In genomic region chr5:95962475-95962773, GRCh38 we compare ENCODE assay signal across 8 cellular contexts. TPM values are rescaled to one million over a fixed set of nuclear protein-coding genes. Genes with fewer than 3 reads are reported as not detected.
DNase-seq lines count a peak whose midpoint lies in the region; ATAC-seq and TF ChIP-seq lines count a peak whose summit lies in the region.

No MANE protein-coding gene starts in this region.

- intact Hi-C loops in activated CD4-positive, alpha-beta T cell treated with anti-CD3 and anti-CD28 coated beads for 36 hours (cut with DNase I, micrococcal nuclease) = loop anchor here (1.0 to 5.0 kb wide), 10 partner anchors 92 to 972 kb away; partner anchors contain the start of genes CAST (in 1 of the 2) and RFESD (in 1 of the 2)
- intact Hi-C loops in ascending aorta (cut with DNase I) = loop anchor here (5.0 to 10.0 kb wide), 3 partner anchors 165 to 742 kb away; partner anchors contain the start of gene CAST

- no peak for ATAC-seq in activated CD4-positive, alpha-beta T cell treated with anti-CD3 and anti-CD28 coated beads for 36 hours

- no peak for DNase-seq in activated CD4-positive, alpha-beta T cell treated with anti-CD3 and anti-CD28 coated beads for 36 hours
- DNase-seq in activated CD4-positive, alpha-beta T cell treated with anti-CD3 and anti-CD28 coated beads, Interleukin-2, amount 50 U/mL, for 4 hours = no peak
- DNase-seq in ascending aorta (ENCODE audit: low spot score in 2 of 2) (no peak), suprapubic skin (ENCODE audit: low spot score in 2 of 2) (no peak), DMS153 treated with DMSO at 0.1 percent for 48 hours (lab: John Stamatoyannopoulos, UW; ENCODE audit: unreplicated experiment) (no peak), NOMO-1 treated with DMSO at 0.1 percent for 48 hours (lab: John Stamatoyannopoulos, UW; ENCODE audit: unreplicated experiment) (no peak), C1 segment of cervical spinal cord (lab: John Stamatoyannopoulos, UW) (no peak)

- H3K27me3 ChIP-seq in ascending aorta (no peaks in the 10 kb centered on the region), layer of hippocampus (ENCODE audit: control insufficient read depth, insufficient read depth, low read length) (no peaks in the 10 kb centered on the region), suprapubic skin (no peaks in the 10 kb centered on the region)

- peak overlapping the region; percentile 99 for H3K27ac ChIP-seq in ascending aorta
- peak overlapping the region; percentile 92 for H3K27ac ChIP-seq in layer of hippocampus (ENCODE audit: low read depth, low read length)
- H3K27ac ChIP-seq in suprapubic skin = peak overlapping the region; percentile 98

- H3K9me3 Mint-ChIP-seq in activated CD4-positive, alpha-beta T cell treated with anti-CD3 and anti-CD28 coated beads for 36 hours (ENCODE audit: low read depth) = no peaks in the 10 kb centered on the region

- CTCF ChIA-PET in activated CD4-positive, alpha-beta T cell treated with anti-CD3 and anti-CD28 coated beads for 36 hours (lab: Charles Lee) = interaction anchor here (0.5 to 1.9 kb wide), 5 partner anchors 9 to 646 kb away, joined by 3 to 7 read pairs (median 4); no protein-coding TSS in a partner anchor

- peaks cover 23% of the 10 kb centered on the region for H3K36me3 Mint-ChIP-seq in activated CD4-positive, alpha-beta T cell treated with anti-CD3 and anti-CD28 coated beads for 36 hours (ENCODE audit: low read depth)

- peak overlapping the region; percentile 96 for H3K27ac Mint-ChIP-seq in activated CD4-positive, alpha-beta T cell treated with anti-CD3 and anti-CD28 coated beads for 36 hours

- peak overlapping the region; percentile 97 for H3K4me3 Mint-ChIP-seq in activated CD4-positive, alpha-beta T cell treated with anti-CD3 and anti-CD28 coated beads for 36 hours

- no peak for TF ChIP-seq EP300 in suprapubic skin (IDR thresholded peaks at IDR 0.05)

- H3K4me3 ChIP-seq in ascending aorta = peak overlapping the region; percentile 92 to 98
- peak overlapping the region; percentile 74 for H3K4me3 ChIP-seq in suprapubic skin

- H3K27me3 Mint-ChIP-seq in activated CD4-positive, alpha-beta T cell treated with anti-CD3 and anti-CD28 coated beads for 36 hours = peaks cover 4% of the 10 kb centered on the region

- H3K36me3 ChIP-seq in ascending aorta (no peaks in the 10 kb centered on the region), suprapubic skin (no peaks in the 10 kb centered on the region)

- H3K9me3 ChIP-seq in ascending aorta (no peaks in the 10 kb centered on the region), suprapubic skin (no peaks in the 10 kb centered on the region)

- TF ChIP-seq POLR2A in suprapubic skin (IDR thresholded peaks at IDR 0.05) = no peak

- WGBS in suprapubic skin = 51% methylated on average over 8 of the region's 8 CpGs

- no peak for TF ChIP-seq CTCF in ascending aorta (IDR thresholded peaks at IDR 0.05)
- no peak for TF ChIP-seq CTCF in suprapubic skin (IDR thresholded peaks at IDR 0.05)

- H3K4me1 ChIP-seq in ascending aorta (peaks cover 0 to 11% of the 10 kb centered on the region in 2 donors), suprapubic skin (peaks cover 34% of the 10 kb centered on the region)

- POLR2A ChIA-PET in activated CD4-positive, alpha-beta T cell treated with anti-CD3 and anti-CD28 coated beads for 36 hours (lab: Charles Lee) = interaction anchor here (0.6 kb wide), 1 partner anchor 347 kb away, joined by 3 read pairs; no protein-coding TSS in a partner anchor

- H3K4me1 Mint-ChIP-seq in activated CD4-positive, alpha-beta T cell treated with anti-CD3 and anti-CD28 coated beads for 36 hours = peaks cover 49% of the 10 kb centered on the region

RNA-seq across cellular contexts. Expression of gene ELL2, which starts 0.8 kb away (rescaled TPM):
- total RNA-seq in activated CD4-positive, alpha-beta T cell treated with anti-CD3 and anti-CD28 coated beads for 36 hours = 100 to 1,000 TPM in 1 of 2 experiments, 10 to 100 TPM in 1; 87.6 to 131 TPM
- total RNA-seq in ascending aorta (26.0 TPM), suprapubic skin (100 to 1,000 TPM in 2 of 4 donors, 10 to 100 TPM in 2; 58.2 to 128 (median 95.0) TPM)
